ENCODE assay signal across 9 cellular contexts in the genomic region with DNA sequence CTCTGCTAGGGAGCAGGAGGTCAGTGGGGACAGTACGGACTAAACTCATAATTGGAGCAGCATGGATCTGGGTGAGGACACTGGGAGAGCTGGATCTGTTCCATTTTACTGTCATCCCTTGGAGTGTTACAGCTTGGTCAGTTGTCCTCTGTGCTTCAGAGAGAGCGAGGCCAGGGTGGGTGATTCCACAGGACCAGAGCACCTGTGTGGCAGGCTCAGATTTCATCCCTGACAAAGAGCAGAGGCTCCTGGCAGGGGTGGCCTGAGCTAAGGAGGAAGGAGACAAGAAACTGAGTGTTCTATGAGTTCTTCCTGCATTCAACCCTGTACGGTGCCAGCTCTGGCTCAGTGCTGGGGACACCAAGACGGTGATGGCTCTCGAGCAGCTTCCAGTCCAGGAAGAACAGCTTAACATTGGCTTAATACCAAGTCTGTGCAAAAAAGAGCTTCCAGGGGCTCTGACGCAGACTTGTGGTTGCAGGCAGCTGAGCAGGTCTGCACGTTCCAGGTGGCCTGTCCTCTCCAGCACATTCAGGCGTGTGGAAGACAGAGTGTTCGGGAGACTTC. TPM values are rescaled to one million over a fixed set of nuclear protein-coding genes. Genes with fewer than 3 reads are reported as not detected.
DNase-seq lines count a peak whose midpoint lies in the region; ATAC-seq and TF ChIP-seq lines count a peak whose summit lies in the region.
"Had no signal": no experiment of that assay in that cellular context is flagged by ENCODE, and none has a peak within 500 bp of the region (broad histone marks: within the 10 kb centered on the region; RNA-seq: fewer than 3 reads in every experiment).

No MANE protein-coding gene starts in this region.

- H3K4me3 ChIP-seq in GM23248: no peak overlapping the region
- H3K4me3 ChIP-seq in psoas muscle: no peak overlapping the region

- no peak overlapping the region for H3K9ac ChIP-seq in GM23248

- TF ChIP-seq CTCF in psoas muscle (IDR thresholded peaks at IDR 0.05): no peak

- 0 out of 2 replicates have a peak overlapping the region, but pooled peaks have one; percentile 84 for H3K27ac ChIP-seq in GM23248
- H3K27ac ChIP-seq in psoas muscle: peak overlapping the region; percentile 61

- peak overlapping the region; percentile 18 for H3K4me2 ChIP-seq in GM23248 (ENCODE audit: unreplicated experiment)

- no peaks in the 10 kb centered on the region for H4K20me1 ChIP-seq in GM23248 (ENCODE audit: insufficient read depth)

- no peaks in the 10 kb centered on the region for H3K27me3 ChIP-seq in GM23248 (replicated peaks; ENCODE audit: insufficient read depth)
- no peaks in the 10 kb centered on the region for H3K27me3 ChIP-seq in psoas muscle (ENCODE audit: insufficient read depth in 3 of 3, low read length in 2 of 3)

- H3K9me2 ChIP-seq in GM23248 (ENCODE audit: insufficient read depth): no peaks in the 10 kb centered on the region

- H3K79me2 ChIP-seq in GM23248 (ENCODE audit: insufficient read depth): no peaks in the 10 kb centered on the region

- intact Hi-C loops in psoas muscle (cut with DNase I): no loop called here

- peaks cover 23% of the 10 kb centered on the region for H3F3A ChIP-seq in GM23248 (ENCODE audit: insufficient read depth)

- ATAC-seq in esophagus mucosa (peak; percentile 43), psoas muscle (peak; percentile 90 to 94 (median 91)), HG03196 (IDR thresholded peaks at IDR 0.05; ENCODE audit: unreplicated experiment) (no peak)

- H3K36me3 ChIP-seq in GM23248 (ENCODE audit: low read depth) (no peaks in the 10 kb centered on the region), psoas muscle (ENCODE audit: insufficient read depth in 1 of 2, low read depth in 1 of 2) (no peaks in the 10 kb centered on the region)

- in situ Hi-C loops in GM23248 (cut with MboI): no loop called here

- 18 to 22% methylated on average over 9 of the region's 9 CpGs for WGBS in GM23248 (ENCODE audit: low coverage in 1 of 2, low lambda C conversion rate in 2 of 2, missing lambda C conversion rate in 2 of 2), 2 experiments
- 23 to 36% (median 29%) methylated on average over 9 of the region's 9 CpGs for WGBS in psoas muscle, 3 donors

- H3K9me3 ChIP-seq in GM23248 (ENCODE audit: low read depth): no peaks in the 10 kb centered on the region
- no peaks in the 10 kb centered on the region for H3K9me3 ChIP-seq in psoas muscle

- DNase-seq in GM23248 (peak; percentile 75), RPMI7951 (ENCODE audit: low read depth) (peak; percentile 18), psoas muscle (peak in 1 of 2 donors; percentile 81), NCI-H774 (lab: John Stamatoyannopoulos, UW) (no peak), DMS 273 (lab: John Stamatoyannopoulos, UW; ENCODE audit: unreplicated experiment) (no peak)
- DNase-seq: GDM1, occipital lobe had no signal

- peak overlapping the region; percentile 35; the same call in 1 of the 2 replicates for H2AFZ ChIP-seq in GM23248

- peaks cover 24% of the 10 kb centered on the region for H3K4me1 ChIP-seq in GM23248 (ENCODE audit: insufficient read depth)
- peaks cover 11% of the 10 kb centered on the region for H3K4me1 ChIP-seq in psoas muscle

RNA-seq across cellular contexts. Expression of a gene that starts 8.4 kb away (rescaled TPM):
- total RNA-seq in GM23248 (2014; rRNA removed; shearing (Covaris generic)): 1.5 and 1.8 TPM in 2 replicates
- polyA plus RNA-seq in GM23248 (2016; fragmentation: Nextera tagmentation; extraction: Ambion mirVana) (1.1 and 2.1 TPM in 2 replicates), psoas muscle (1 to 10 TPM; 2.5 to 9.2 (median 2.6) TPM)
- total RNA-seq in RPMI7951 (2014; rRNA removed; shearing (Covaris generic)): 0.36 and 0.98 TPM in 2 replicates
- total RNA-seq in esophagus mucosa (4.1 TPM), psoas muscle (1 to 10 TPM; 4.1 to 9.8 (median 8.1) TPM)

RNA-seq across cellular contexts. Expression of a gene that starts 38.9 kb away (rescaled TPM):
- 18.6 and 40.6 TPM in 2 replicates for total RNA-seq in GM23248 (2014; rRNA removed; shearing (Covaris generic))
- 50.2 and 55.0 TPM in 2 replicates for polyA plus RNA-seq in GM23248 (2016; fragmentation: Nextera tagmentation; extraction: Ambion mirVana)
- 50.3 and 58.6 TPM in 2 replicates for total RNA-seq in RPMI7951 (2014; rRNA removed; shearing (Covaris generic))
- 38.7 TPM for total RNA-seq in esophagus mucosa
- total RNA-seq in psoas muscle: 10 to 100 TPM; 44.5 to 68.9 (median 54.6) TPM
- polyA plus RNA-seq in psoas muscle: 10 to 100 TPM; 64.4 to 91.9 (median 74.8) TPM

RNA-seq across cellular contexts. Expression of a gene that starts 40.7 kb away (rescaled TPM):
- total RNA-seq in GM23248 (2014; rRNA removed; shearing (Covaris generic)): 0.38 and 1.4 TPM in 2 replicates
- polyA plus RNA-seq in GM23248 (2016; fragmentation: Nextera tagmentation; extraction: Ambion mirVana) (0.23 TPM in 1 of 2 replicates, not detected in the other), psoas muscle (10 to 100 TPM in 2 of 3 donors, 1 to 10 TPM in 1; 9.4 to 25.6 (median 11.1) TPM)
- total RNA-seq in RPMI7951 (2014; rRNA removed; shearing (Covaris generic)): 2.0 and 3.6 TPM in 2 replicates
- total RNA-seq in esophagus mucosa (1.7 TPM), psoas muscle (10 to 100 TPM; 23.0 to 34.1 (median 28.1) TPM)

Comparison
In these comparisons a context has a peak if more than half of its experiments do, and no peak if none do; other contexts are left out.
1. DNase-seq: peak in GM23248 (single experiment) and RPMI7951 (single experiment); none in NCI-H774 (single experiment) and DMS 273 (single experiment).